8 cellular contexts compared by ENCODE assay signal in the genomic region with DNA sequence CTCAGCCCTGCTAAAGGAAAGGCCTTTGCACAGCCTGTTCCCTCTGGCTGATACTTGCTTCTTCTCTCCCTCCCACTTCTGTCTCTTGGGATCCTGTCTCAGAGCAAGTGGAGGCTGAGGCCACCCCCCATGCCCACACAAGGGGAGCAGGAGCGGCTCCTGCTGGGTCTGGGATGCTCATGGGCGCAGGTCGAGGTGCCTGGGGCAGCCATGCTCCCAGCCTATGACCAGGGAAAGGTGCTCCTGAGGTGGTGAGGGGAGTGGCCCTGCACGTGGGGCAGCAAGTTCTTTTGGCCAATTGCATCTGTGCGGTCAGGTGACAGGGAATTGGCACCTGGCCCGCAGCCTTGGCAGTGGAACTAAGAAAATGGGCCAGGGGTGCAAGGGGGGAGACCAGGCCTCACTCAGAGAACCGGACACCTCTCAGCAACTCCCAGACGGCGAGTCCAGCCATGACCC. TPM values are rescaled to one million over a fixed set of nuclear protein-coding genes. Genes with fewer than 3 reads are reported as not detected.
A peak's percentile ranks its signal among the peaks of the same experiment; 100 is the strongest.
DNase-seq lines count a peak whose midpoint lies in the region; ATAC-seq lines count a peak whose summit lies in the region.
"Had no signal": no experiment of that assay in that cellular context is flagged by ENCODE, and none has a peak within 500 bp of the region (broad histone marks: within the 10 kb centered on the region; RNA-seq: fewer than 3 reads in every experiment).

No MANE protein-coding gene starts in this region.

- no peaks in the 10 kb centered on the region for H3K9me3 Mint-ChIP-seq in activated T-helper 1 cell treated with anti-CD3 and anti-CD28 coated beads, Interleukin-12 subunit alpha, Interleukin-12 subunit beta, Interleukin-2, Interleukin-4 antibody, amounts not matched to agents 30 ng/mL and 10 ng/mL and 1 ng/mL, durations not matched to agents 14 hours and 24 hours and 36 hours
- no peaks in the 10 kb centered on the region for H3K9me3 Mint-ChIP-seq in memory B cell

- H3K4me3 Mint-ChIP-seq in activated T-helper 1 cell treated with anti-CD3 and anti-CD28 coated beads, Interleukin-12 subunit alpha, Interleukin-12 subunit beta, Interleukin-2, Interleukin-4 antibody, amounts not matched to agents 30 ng/mL and 10 ng/mL and 1 ng/mL, durations not matched to agents 14 hours and 24 hours and 36 hours, result peak overlapping the region; percentile 45
- H3K4me3 Mint-ChIP-seq in memory B cell, result peak overlapping the region; percentile 7

- peaks cover 0 to 8% (median 0%) of the 10 kb centered on the region in 11 experiments; a peak in 3 of 22 replicates for H3K9me3 ChIP-seq in BLaER1 treated with 17β-estradiol and CSF1 and Interleukin-3, amounts not matched to agents 10 nM and 100 nM (replicated peaks in 1 of 11)
- H3K9me3 ChIP-seq: heart left ventricle had no signal

- H4K20me1 ChIP-seq in BLaER1 treated with 17β-estradiol and CSF1 and Interleukin-3, amounts not matched to agents 10 nM and 100 nM, result peaks cover 6 to 44% (median 24%) of the 10 kb centered on the region in 11 experiments; a peak in 17 of 22 replicates

- ATAC-seq in memory B cell (ENCODE audit: low read depth) (no peak), GM18520 (IDR thresholded peaks at IDR 0.05; ENCODE audit: unreplicated experiment) (no peak)
- ATAC-seq: heart left ventricle had no signal

- peak overlapping the region in 1 of 11 experiments; percentile 70; a peak in 1 of 22 replicates for H3K27ac ChIP-seq in BLaER1 treated with 17β-estradiol and CSF1 and Interleukin-3, amounts not matched to agents 10 nM and 100 nM

- peaks cover 8% of the 10 kb centered on the region for H3K27me3 Mint-ChIP-seq in activated T-helper 1 cell treated with anti-CD3 and anti-CD28 coated beads, Interleukin-12 subunit alpha, Interleukin-12 subunit beta, Interleukin-2, Interleukin-4 antibody, amounts not matched to agents 30 ng/mL and 10 ng/mL and 1 ng/mL, durations not matched to agents 14 hours and 24 hours and 36 hours (ENCODE audit: insufficient read depth)
- peaks cover 5% of the 10 kb centered on the region for H3K27me3 Mint-ChIP-seq in memory B cell

- DNase-seq in COR-L47 (lab: John Stamatoyannopoulos, UW), result peak; percentile 47
- DNase-seq in activated T-helper 1 cell treated with anti-CD3 and anti-CD28 coated beads, Interleukin-12 subunit alpha, Interleukin-12 subunit beta, Interleukin-2, Interleukin-4 antibody, amounts not matched to agents 30 ng/mL and 10 ng/mL and 1 ng/mL, durations not matched to agents 14 hours and 24 hours and 36 hours (ENCODE audit: low spot score), result no peak
- no peak for DNase-seq in memory B cell (ENCODE audit: low spot score in 2 of 2)
- no peak for DNase-seq in germinal center (ENCODE audit: low spot score)
- no peak for DNase-seq in KG1 (lab: John Stamatoyannopoulos, UW)
- DNase-seq: heart left ventricle had no signal

- peak overlapping the region in 10 of 11 experiments; percentile 91 to 100 (median 100); a peak in 20 of 22 replicates for H3K4me2 ChIP-seq in BLaER1 treated with 17β-estradiol and CSF1 and Interleukin-3, amounts not matched to agents 10 nM and 100 nM

- peaks cover 4% of the 10 kb centered on the region for H3K4me1 Mint-ChIP-seq in activated T-helper 1 cell treated with anti-CD3 and anti-CD28 coated beads, Interleukin-12 subunit alpha, Interleukin-12 subunit beta, Interleukin-2, Interleukin-4 antibody, amounts not matched to agents 30 ng/mL and 10 ng/mL and 1 ng/mL, durations not matched to agents 14 hours and 24 hours and 36 hours (ENCODE audit: low read depth)
- H3K4me1 Mint-ChIP-seq in memory B cell, result peaks cover 10% of the 10 kb centered on the region

- H3K4me1 ChIP-seq in BLaER1 treated with 17β-estradiol and CSF1 and Interleukin-3, amounts not matched to agents 10 nM and 100 nM, result peaks cover 32 to 68% (median 58%) of the 10 kb centered on the region in 10 experiments

- H3K36me3 ChIP-seq in BLaER1 treated with 17β-estradiol and CSF1 and Interleukin-3, amounts not matched to agents 10 nM and 100 nM, result peaks cover 0 to 17% (median 7%) of the 10 kb centered on the region in 11 experiments; a peak in 8 of 22 replicates
- H3K36me3 ChIP-seq: heart left ventricle had no signal

- intact Hi-C loops in activated T-helper 1 cell treated with anti-CD3 and anti-CD28 coated beads, Interleukin-12 subunit alpha, Interleukin-12 subunit beta, Interleukin-2, Interleukin-4 antibody, amounts not matched to agents 30 ng/mL and 10 ng/mL and 1 ng/mL, durations not matched to agents 14 hours and 24 hours and 36 hours (cut with micrococcal nuclease), result no loop called here

- peak overlapping the region in 6 of 10 experiments; percentile 55 to 73 (median 66); a peak in 7 of 20 replicates for H3K4me3 ChIP-seq in BLaER1 treated with 17β-estradiol and CSF1 and Interleukin-3, amounts not matched to agents 10 nM and 100 nM

- H3K36me3 Mint-ChIP-seq in activated T-helper 1 cell treated with anti-CD3 and anti-CD28 coated beads, Interleukin-12 subunit alpha, Interleukin-12 subunit beta, Interleukin-2, Interleukin-4 antibody, amounts not matched to agents 30 ng/mL and 10 ng/mL and 1 ng/mL, durations not matched to agents 14 hours and 24 hours and 36 hours (ENCODE audit: low read depth), result peaks cover 4% of the 10 kb centered on the region
- no peaks in the 10 kb centered on the region for H3K36me3 Mint-ChIP-seq in memory B cell

- no peak overlapping the region for H3K27ac Mint-ChIP-seq in activated T-helper 1 cell treated with anti-CD3 and anti-CD28 coated beads, Interleukin-12 subunit alpha, Interleukin-12 subunit beta, Interleukin-2, Interleukin-4 antibody, amounts not matched to agents 30 ng/mL and 10 ng/mL and 1 ng/mL, durations not matched to agents 14 hours and 24 hours and 36 hours
- no peak overlapping the region for H3K27ac Mint-ChIP-seq in memory B cell

- peak overlapping the region in 3 of 11 experiments; percentile 71 to 79 (median 78); a peak in 5 of 22 replicates for H3K9ac ChIP-seq in BLaER1 treated with 17β-estradiol and CSF1 and Interleukin-3, amounts not matched to agents 10 nM and 100 nM

- H3K27me3 ChIP-seq in BLaER1 treated with 17β-estradiol and CSF1 and Interleukin-3, amounts not matched to agents 10 nM and 100 nM, result peaks cover 0 to 10% (median 6%) of the 10 kb centered on the region in 11 experiments; a peak in 7 of 22 replicates

RNA-seq across cellular contexts. Expression of gene MAPK11, which starts 1.5 kb away (rescaled TPM):
- 24.6 and 28.9 TPM in 2 replicates for total RNA-seq in activated T-helper 1 cell treated with anti-CD3 and anti-CD28 coated beads, Interleukin-12 subunit alpha, Interleukin-12 subunit beta, Interleukin-2, Interleukin-4 antibody, amounts not matched to agents 30 ng/mL and 10 ng/mL and 1 ng/mL, durations not matched to agents 14 hours and 24 hours and 36 hours

RNA-seq across cellular contexts. Expression of gene MAPK12, which starts 7.2 kb away (rescaled TPM):
- 15.1 and 19.0 TPM in 2 replicates for total RNA-seq in activated T-helper 1 cell treated with anti-CD3 and anti-CD28 coated beads, Interleukin-12 subunit alpha, Interleukin-12 subunit beta, Interleukin-2, Interleukin-4 antibody, amounts not matched to agents 30 ng/mL and 10 ng/mL and 1 ng/mL, durations not matched to agents 14 hours and 24 hours and 36 hours

RNA-seq across cellular contexts. Expression of gene HDAC10, which starts 17.6 kb away (rescaled TPM):
- 67.4 and 68.1 TPM in 2 replicates for total RNA-seq in activated T-helper 1 cell treated with anti-CD3 and anti-CD28 coated beads, Interleukin-12 subunit alpha, Interleukin-12 subunit beta, Interleukin-2, Interleukin-4 antibody, amounts not matched to agents 30 ng/mL and 10 ng/mL and 1 ng/mL, durations not matched to agents 14 hours and 24 hours and 36 hours

RNA-seq across cellular contexts. Expression of gene TUBGCP6, which starts 23.9 kb away (rescaled TPM):
- 52.1 and 54.6 TPM in 2 replicates for total RNA-seq in activated T-helper 1 cell treated with anti-CD3 and anti-CD28 coated beads, Interleukin-12 subunit alpha, Interleukin-12 subunit beta, Interleukin-2, Interleukin-4 antibody, amounts not matched to agents 30 ng/mL and 10 ng/mL and 1 ng/mL, durations not matched to agents 14 hours and 24 hours and 36 hours

RNA-seq across cellular contexts. Expression of gene PLXNB2, which starts 38.8 kb away (rescaled TPM):
- total RNA-seq in activated T-helper 1 cell treated with anti-CD3 and anti-CD28 coated beads, Interleukin-12 subunit alpha, Interleukin-12 subunit beta, Interleukin-2, Interleukin-4 antibody, amounts not matched to agents 30 ng/mL and 10 ng/mL and 1 ng/mL, durations not matched to agents 14 hours and 24 hours and 36 hours, result 8.9 and 10.2 TPM in 2 replicates
